30 cellular contexts compared by ENCODE assay signal in genomic region chr5:42515504-42515903, GRCh38.
"Had no signal": no experiment of that assay in that cellular context is flagged by ENCODE, and none has a peak within 500 bp of the region (broad histone marks: within the 10 kb centered on the region; RNA-seq: fewer than 3 reads in every experiment).

No MANE protein-coding gene starts in this region.

- H3K4me3 ChIP-seq: gastroesophageal sphincter, heart left ventricle, lung, pancreas, thoracic aorta, tibial nerve, upper lobe of left lung had no signal

- H3K9me3 ChIP-seq: gastroesophageal sphincter, heart left ventricle, neutrophil, pancreas, thoracic aorta, tibial nerve, upper lobe of left lung had no signal

- H3K27ac ChIP-seq: epithelial cell of prostate, gastroesophageal sphincter, heart left ventricle, neutrophil, pancreas, thoracic aorta, tibial nerve, upper lobe of left lung had no signal

- DNase-seq: effector CD8-positive, alpha-beta T cell; foreskin fibroblast; heart left ventricle; hippocampal formation; left cardiac atrium; left ventricle myocardium superior; pancreas; stimulated activated CD4-positive, alpha-beta T cell treated with anti-CD3 and anti-CD28 coated beads, Interleukin-2, amount 100 ng/mL, for 24 hours; stimulated activated CD4-positive, alpha-beta T cell treated with anti-CD3 and anti-CD28 coated beads, Interleukin-4, amount 100 ng/mL, for 24 hours; stimulated activated naive CD8-positive, alpha-beta T cell treated with anti-CD3 and anti-CD28 coated beads, Interleukin-15, Interleukin-2, amounts not matched to agents 100 U/mL and 50 U/mL, for 24 hours; substantia nigra; upper lobe of left lung had no signal

- H3K4me1 Mint-ChIP-seq: memory B cell; neural crest cell; stimulated activated memory B cell treated with anti-CD40 and anti-IgM and Interleukin-4, amounts not matched to agents 10 μg/mL and 1 μg/mL and 100 μg/mL, for 72 hours had no signal

- H3K27me3 Mint-ChIP-seq: dendritic cell treated with granulocyte-macrophage colony-stimulating factor and Interleukin-4, amounts not matched to agents 40 ng/mL and 50 ng/mL, for 4 days; memory B cell; naive B cell; stimulated activated memory B cell treated with anti-CD40 and anti-IgM and Interleukin-4, amounts not matched to agents 10 μg/mL and 1 μg/mL and 100 μg/mL, for 72 hours had no signal

- FAIRE-seq: colon, islet of Langerhans, pancreas, urothelium cell line had no signal

- H3K4me3 Mint-ChIP-seq: dendritic cell treated with granulocyte-macrophage colony-stimulating factor and Interleukin-4, amounts not matched to agents 40 ng/mL and 50 ng/mL, for 4 days; endodermal cell; memory B cell; naive B cell; natural killer cell treated with Interleukin-12 subunit alpha and Interleukin-12 subunit beta and Interleukin-15 and Interleukin-18, amount 100 ng/mL, for 72 hours; neural crest cell; stimulated activated memory B cell treated with anti-CD40 and anti-IgM and Interleukin-4, amounts not matched to agents 10 μg/mL and 1 μg/mL and 100 μg/mL, for 72 hours had no signal

- H3K27ac Mint-ChIP-seq: dendritic cell treated with granulocyte-macrophage colony-stimulating factor and Interleukin-4, amounts not matched to agents 40 ng/mL and 50 ng/mL, for 4 days; endodermal cell; memory B cell; naive B cell; natural killer cell treated with Interleukin-12 subunit alpha and Interleukin-12 subunit beta and Interleukin-15 and Interleukin-18, amount 100 ng/mL, for 72 hours; stimulated activated memory B cell treated with anti-CD40 and anti-IgM and Interleukin-4, amounts not matched to agents 10 μg/mL and 1 μg/mL and 100 μg/mL, for 72 hours had no signal

- H3K9me3 Mint-ChIP-seq: dendritic cell treated with granulocyte-macrophage colony-stimulating factor and Interleukin-4, amounts not matched to agents 40 ng/mL and 50 ng/mL, for 4 days; endodermal cell; memory B cell; naive B cell; natural killer cell treated with Interleukin-12 subunit alpha and Interleukin-12 subunit beta and Interleukin-15 and Interleukin-18, amount 100 ng/mL, for 72 hours; neural crest cell; stimulated activated memory B cell treated with anti-CD40 and anti-IgM and Interleukin-4, amounts not matched to agents 10 μg/mL and 1 μg/mL and 100 μg/mL, for 72 hours had no signal

- H3K27me3 ChIP-seq: gastroesophageal sphincter, heart left ventricle, neutrophil, pancreas, tibial nerve, upper lobe of left lung had no signal

- ATAC-seq: esophagus mucosa; gastroesophageal sphincter; left cardiac atrium; natural killer cell treated with Interleukin-12 subunit alpha and Interleukin-12 subunit beta and Interleukin-15 and Interleukin-18, amount 100 ng/mL, for 72 hours; sciatic nerve; stimulated activated memory B cell treated with anti-CD40 and anti-IgM and Interleukin-4, amounts not matched to agents 10 μg/mL and 1 μg/mL and 100 μg/mL, for 72 hours; stimulated activated naive CD8-positive, alpha-beta T cell treated with anti-CD3 and anti-CD28 coated beads, Interleukin-15, Interleukin-2, amounts not matched to agents 100 U/mL and 50 U/mL, for 24 hours had no signal

- H3K36me3 Mint-ChIP-seq: memory B cell; naive B cell; natural killer cell treated with Interleukin-12 subunit alpha and Interleukin-12 subunit beta and Interleukin-15 and Interleukin-18, amount 100 ng/mL, for 72 hours; stimulated activated memory B cell treated with anti-CD40 and anti-IgM and Interleukin-4, amounts not matched to agents 10 μg/mL and 1 μg/mL and 100 μg/mL, for 72 hours had no signal

- H3K36me3 ChIP-seq: gastroesophageal sphincter, heart left ventricle, neutrophil, pancreas, thoracic aorta, tibial nerve, upper lobe of left lung had no signal
